Comparison of ENCODE assay signal across 8 cellular contexts in genomic region chr11:57458060-57458409, GRCh38. TPM values are rescaled to one million over a fixed set of nuclear protein-coding genes. Genes with fewer than 3 reads are reported as not detected.
DNase-seq lines count a peak whose midpoint lies in the region; ATAC-seq and TF ChIP-seq lines count a peak whose summit lies in the region.

No MANE protein-coding gene starts in this region.

- H3K36me3 Mint-ChIP-seq in activated naive CD4-positive, alpha-beta T cell treated with anti-CD3 and anti-CD28 coated beads, Interleukin-2, amount 50 U/mL, for 72 hours: no peaks in the 10 kb centered on the region
- H3K36me3 Mint-ChIP-seq in nephron progenitor cell (ENCODE audit: low read depth): no peaks in the 10 kb centered on the region

- H3K9ac ChIP-seq in BLaER1 treated with 17β-estradiol and CSF1 and Interleukin-3, amounts not matched to agents 10 nM and 100 nM: peak overlapping the region in 2 of 11 experiments; percentile 32 to 57; a peak in 1 of 22 replicates

- peaks cover 40% of the 10 kb centered on the region for H3K4me1 Mint-ChIP-seq in nephron progenitor cell

- no peaks in the 10 kb centered on the region for H3K36me3 ChIP-seq in BLaER1 treated with 17β-estradiol and CSF1 and Interleukin-3, amounts not matched to agents 10 nM and 100 nM
- no peaks in the 10 kb centered on the region for H3K36me3 ChIP-seq in adrenal gland (replicated peaks in 1 of 2)

- peaks cover 36 to 53% (median 48%) of the 10 kb centered on the region in 11 experiments for H3K27me3 ChIP-seq in BLaER1 treated with 17β-estradiol and CSF1 and Interleukin-3, amounts not matched to agents 10 nM and 100 nM
- H3K27me3 ChIP-seq in HL-60 (ENCODE audit: insufficient read depth, poor library complexity, severe bottlenecking) (no peaks in the 10 kb centered on the region), adrenal gland (peaks cover 26% of the 10 kb centered on the region)

- peaks cover 20 to 51% (median 42%) of the 10 kb centered on the region in 10 experiments for H3K4me1 ChIP-seq in BLaER1 treated with 17β-estradiol and CSF1 and Interleukin-3, amounts not matched to agents 10 nM and 100 nM
- H3K4me1 ChIP-seq in adrenal gland (replicated peaks in 1 of 2): peaks cover 19 to 32% of the 10 kb centered on the region in 2 donors

- peak; percentile 16 to 30 for ATAC-seq in activated naive CD4-positive, alpha-beta T cell treated with anti-CD3 and anti-CD28 coated beads, Interleukin-2, amount 50 U/mL, for 72 hours
- ATAC-seq in HG03025 (IDR thresholded peaks at IDR 0.05; ENCODE audit: low FRiP score, unreplicated experiment): no peak

- peak overlapping the region in 5 of 10 experiments; percentile 58 to 78 (median 68); a peak in 10 of 20 replicates for H3K4me3 ChIP-seq in BLaER1 treated with 17β-estradiol and CSF1 and Interleukin-3, amounts not matched to agents 10 nM and 100 nM
- H3K4me3 ChIP-seq in HL-60 (replicated peaks; ENCODE audit: insufficient read depth, low read length): peak overlapping the region; percentile 53; the same call in 1 of the 2 replicates
- peak overlapping the region in 1 of 4 donors; percentile 58 for H3K4me3 ChIP-seq in adrenal gland

- DNase-seq in HL-60 (ENCODE audit: low read depth in 1 of 2, low spot score in 1 of 2) (no peak), nephron progenitor cell (no peak), adrenal gland (no peak), SK-N-DZ (ENCODE audit: low spot score) (no peak), CD1c-positive myeloid dendritic cell (ENCODE audit: extremely low spot score) (no peak)
- DNase-seq in activated naive CD4-positive, alpha-beta T cell treated with anti-CD3 and anti-CD28 coated beads, Interleukin-2, amount 50 U/mL, for 72 hours (ENCODE audit: low spot score in 2 of 2): no peak

- H3K27ac ChIP-seq in BLaER1 treated with 17β-estradiol and CSF1 and Interleukin-3, amounts not matched to agents 10 nM and 100 nM: no peak overlapping the region
- no peak overlapping the region for H3K27ac ChIP-seq in HL-60 (replicated peaks)
- H3K27ac ChIP-seq in adrenal gland: no peak overlapping the region

- peaks cover 0 to 29% (median 13%) of the 10 kb centered on the region in 11 experiments; a peak in 12 of 22 replicates for H4K20me1 ChIP-seq in BLaER1 treated with 17β-estradiol and CSF1 and Interleukin-3, amounts not matched to agents 10 nM and 100 nM

- no peak overlapping the region for H3K27ac Mint-ChIP-seq in activated naive CD4-positive, alpha-beta T cell treated with anti-CD3 and anti-CD28 coated beads, Interleukin-2, amount 50 U/mL, for 72 hours
- no peak overlapping the region for H3K27ac Mint-ChIP-seq in nephron progenitor cell

- H3K4me3 Mint-ChIP-seq in nephron progenitor cell: peak overlapping the region; percentile 68

- intact Hi-C loops in adrenal gland (cut with DNase I): loop anchor here in 1 of 2 donors (10.0 kb wide), 1 partner anchor 113 kb away; no protein-coding TSS in a partner anchor

- no peaks in the 10 kb centered on the region for H3K9me3 ChIP-seq in BLaER1 treated with 17β-estradiol and CSF1 and Interleukin-3, amounts not matched to agents 10 nM and 100 nM (replicated peaks in 1 of 11)
- H3K9me3 ChIP-seq in adrenal gland (replicated peaks in 1 of 3): no peaks in the 10 kb centered on the region

- 0 to 1% (median 1%) methylated on average over 9 to 16 of the region's 16 CpGs for WGBS in adrenal gland, 4 donors

- no peak for TF ChIP-seq POLR2A in adrenal gland (IDR thresholded peaks at IDR 0.05)

- no peaks in the 10 kb centered on the region for H3K9me3 Mint-ChIP-seq in activated naive CD4-positive, alpha-beta T cell treated with anti-CD3 and anti-CD28 coated beads, Interleukin-2, amount 50 U/mL, for 72 hours
- no peaks in the 10 kb centered on the region for H3K9me3 Mint-ChIP-seq in nephron progenitor cell

- peaks cover 92% of the 10 kb centered on the region for H3K27me3 Mint-ChIP-seq in nephron progenitor cell (ENCODE audit: low read depth, poor library complexity)

- no peak for TF ChIP-seq CTCF in HL-60 (IDR thresholded peaks at IDR 0.05; ENCODE audit: insufficient read depth, low read length)
- no peak for TF ChIP-seq CTCF in nephron progenitor cell (IDR thresholded peaks at IDR 0.05)
- no peak for TF ChIP-seq CTCF in adrenal gland (IDR thresholded peaks at IDR 0.05)

- H3K4me2 ChIP-seq in BLaER1 treated with 17β-estradiol and CSF1 and Interleukin-3, amounts not matched to agents 10 nM and 100 nM: peak overlapping the region; percentile 88 to 99 (median 95)

RNA-seq across cellular contexts. Expression of gene RTN4RL2, which starts 2.3 kb away (rescaled TPM):
- 1 to 10 TPM in 1 of 2 donors, not detected in 1; 1.4 TPM for total RNA-seq in activated naive CD4-positive, alpha-beta T cell treated with anti-CD3 and anti-CD28 coated beads, Interleukin-2, amount 50 U/mL, for 72 hours
- total RNA-seq in adrenal gland: 1 to 10 TPM in 3 of 8 donors, under 1 TPM in 4, not detected in 1; 0.24 to 2.1 (median 0.71) TPM
- 1 to 10 TPM in 1 of 3 donors, under 1 TPM in 1, not detected in 1; 0.56 to 1.0 TPM for polyA plus RNA-seq in adrenal gland
- polyA plus RNA-seq in SK-N-DZ (2014; cell fraction: cytosol; rRNA removed): 8.5 and 10.4 TPM in 2 replicates
- 1.5 and 3.7 TPM in 2 replicates for polyA plus RNA-seq in SK-N-DZ (2014; cell fraction: nucleus; rRNA removed)

RNA-seq across cellular contexts. Expression of gene SLC43A3, which starts 31.1 kb away (rescaled TPM):
- 100 to 1,000 TPM in 1 of 2 donors, 10 to 100 TPM in 1; 68.9 to 247 TPM for total RNA-seq in activated naive CD4-positive, alpha-beta T cell treated with anti-CD3 and anti-CD28 coated beads, Interleukin-2, amount 50 U/mL, for 72 hours
- 10 to 100 TPM; 14.0 to 72.7 (median 36.8) TPM for total RNA-seq in adrenal gland
- 10 to 100 TPM; 20.7 to 36.1 (median 23.2) TPM for polyA plus RNA-seq in adrenal gland
- 42.0 and 59.4 TPM in 2 replicates for polyA plus RNA-seq in SK-N-DZ (2014; cell fraction: cytosol; rRNA removed)
- polyA plus RNA-seq in SK-N-DZ (2014; cell fraction: nucleus; rRNA removed): 44.2 and 63.5 TPM in 2 replicates

RNA-seq across cellular contexts. Expression of gene SLC43A1, which starts 57.5 kb away (rescaled TPM):
- 10 to 100 TPM; 11.4 to 26.0 TPM for total RNA-seq in activated naive CD4-positive, alpha-beta T cell treated with anti-CD3 and anti-CD28 coated beads, Interleukin-2, amount 50 U/mL, for 72 hours
- total RNA-seq in adrenal gland: 10 to 100 TPM in 7 of 8 donors, 1 to 10 TPM in 1; 6.8 to 32.3 (median 26.4) TPM
- 10 to 100 TPM in 2 of 3 donors, 1 to 10 TPM in 1; 3.8 to 24.8 (median 14.8) TPM for polyA plus RNA-seq in adrenal gland
- polyA plus RNA-seq in SK-N-DZ (2014; cell fraction: cytosol; rRNA removed): 11.6 and 16.9 TPM in 2 replicates
- polyA plus RNA-seq in SK-N-DZ (2014; cell fraction: nucleus; rRNA removed): 44.9 and 68.1 TPM in 2 replicates
